Comparison of ENCODE assay signal across 13 cellular contexts in the genomic region with DNA sequence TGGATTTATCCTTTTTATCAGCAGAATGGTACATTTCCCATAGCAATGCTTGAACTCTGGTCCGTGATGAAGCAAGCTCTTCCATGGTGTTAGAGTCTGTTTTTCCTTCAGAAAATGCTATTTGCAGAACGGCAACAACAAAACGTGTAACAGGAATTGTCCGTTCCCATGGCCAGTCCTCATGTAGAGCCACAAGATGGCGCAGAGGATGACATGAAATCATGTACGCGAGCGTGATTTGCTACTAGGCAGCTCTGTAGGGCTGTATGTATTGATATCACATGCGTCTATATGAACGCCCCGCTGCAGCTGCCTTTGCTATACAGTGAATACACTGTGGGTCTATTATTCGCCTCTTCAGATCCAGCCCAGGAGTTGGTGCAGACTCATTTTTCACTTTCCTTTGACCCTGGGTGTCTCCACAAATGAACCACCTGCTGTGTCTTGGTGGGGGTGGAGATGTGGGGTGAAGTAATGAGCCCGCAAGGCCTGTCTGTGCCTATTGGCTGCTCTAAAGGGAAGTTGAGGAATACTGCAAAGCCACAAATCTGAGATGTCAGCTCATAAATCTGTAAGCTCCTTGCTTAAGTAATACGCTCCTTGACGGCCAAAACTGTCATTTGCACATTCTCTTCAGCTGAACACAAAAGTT.
DNase-seq lines count a peak whose midpoint lies in the region; ATAC-seq and TF ChIP-seq lines count a peak whose summit lies in the region.
"Had no signal": no experiment of that assay in that cellular context is flagged by ENCODE, and none has a peak within 500 bp of the region (broad histone marks: within the 10 kb centered on the region; RNA-seq: fewer than 3 reads in every experiment).

No MANE protein-coding gene starts in this region.

- no peaks in the 10 kb centered on the region for H3K9me3 ChIP-seq in Karpas-422 (ENCODE audit: low read length)
- no peaks in the 10 kb centered on the region for H3K9me3 ChIP-seq in Panc1 (ENCODE audit: control insufficient read depth, insufficient read depth, low read depth, low read length)

- H3K4me3 ChIP-seq in Karpas-422 (ENCODE audit: low read length) (no peak overlapping the region), Panc1 (ENCODE audit: low read depth in 2 of 2, low read length in 2 of 2) (no peak overlapping the region), fibroblast of villous mesenchyme (ENCODE audit: low read depth, low read length) (no peak overlapping the region)

- POLR2A ChIA-PET in Panc1 (lab: Charles Lee), result no interaction called here

- in situ Hi-C loops in Panc1 (cut with HindIII; ENCODE audit: low pct_unique_long_range_greater_than_20kb, low sequenced_read_pairs), result no loop called here

- no peak overlapping the region for H3K4me3 Mint-ChIP-seq in activated T-helper 1 cell treated with anti-CD3 and anti-CD28 coated beads, Interleukin-12 subunit alpha, Interleukin-12 subunit beta, Interleukin-2, Interleukin-4 antibody, amounts not matched to agents 30 ng/mL and 10 ng/mL and 1 ng/mL, durations not matched to agents 14 hours and 24 hours and 36 hours

- H3K9ac ChIP-seq in Karpas-422 (ENCODE audit: low read length), result no peak overlapping the region
- H3K9ac ChIP-seq: parathyroid adenoma had no signal

- H4K20me1 ChIP-seq in Karpas-422 (ENCODE audit: insufficient read depth, low read depth, low read length), result no peaks in the 10 kb centered on the region

- no peaks in the 10 kb centered on the region for H3K36me3 ChIP-seq in Karpas-422 (ENCODE audit: insufficient read depth, low read length)
- no peaks in the 10 kb centered on the region for H3K36me3 ChIP-seq in Panc1 (ENCODE audit: control insufficient read depth, insufficient read depth, low read length)

- no peaks in the 10 kb centered on the region for H3K79me2 ChIP-seq in Karpas-422 (ENCODE audit: low read length)
- H3K79me2 ChIP-seq: parathyroid adenoma had no signal

- peaks cover 6% of the 10 kb centered on the region for H3K27me3 Mint-ChIP-seq in activated T-helper 1 cell treated with anti-CD3 and anti-CD28 coated beads, Interleukin-12 subunit alpha, Interleukin-12 subunit beta, Interleukin-2, Interleukin-4 antibody, amounts not matched to agents 30 ng/mL and 10 ng/mL and 1 ng/mL, durations not matched to agents 14 hours and 24 hours and 36 hours (ENCODE audit: insufficient read depth)

- TF ChIP-seq CTCF in Panc1 (IDR thresholded peaks at IDR 0.05) (peak; percentile 77), fibroblast of villous mesenchyme (IDR thresholded peaks at IDR 0.05; ENCODE audit: insufficient read depth, low read depth, low read length) (peak; percentile 49)

- H3K4me1 ChIP-seq in Karpas-422 (ENCODE audit: low read length) (peaks cover 19% of the 10 kb centered on the region), Panc1 (ENCODE audit: control insufficient read depth, insufficient read depth, low read length) (no peaks in the 10 kb centered on the region)
- H3K4me1 ChIP-seq: parathyroid adenoma had no signal

- H3K27me3 ChIP-seq in Karpas-422 (ENCODE audit: low read length) (no peaks in the 10 kb centered on the region), Panc1 (ENCODE audit: control insufficient read depth, insufficient read depth, low read length) (peaks cover 9% of the 10 kb centered on the region)

- no TSS peak for BruUV-seq in Panc1 (replicated peaks; lab: Mats Ljungman, UMichigan)

- H3K36me3 Mint-ChIP-seq in activated T-helper 1 cell treated with anti-CD3 and anti-CD28 coated beads, Interleukin-12 subunit alpha, Interleukin-12 subunit beta, Interleukin-2, Interleukin-4 antibody, amounts not matched to agents 30 ng/mL and 10 ng/mL and 1 ng/mL, durations not matched to agents 14 hours and 24 hours and 36 hours (ENCODE audit: low read depth), result no peaks in the 10 kb centered on the region

- ATAC-seq in Panc1 (peak; percentile 83), HG03520 (IDR thresholded peaks at IDR 0.05; ENCODE audit: unreplicated experiment) (no peak)

- CTCF ChIA-PET in Panc1 (lab: Charles Lee), result interaction anchor here (0.6 kb wide), 1 partner anchor 256 kb away, joined by 7 read pairs; no protein-coding TSS in a partner anchor

- H3K4me2 ChIP-seq in Karpas-422 (ENCODE audit: low read depth, low read length, poor library complexity, severe bottlenecking), result no peak overlapping the region

- no peak overlapping the region for H2AFZ ChIP-seq in Karpas-422 (ENCODE audit: low read length)
- H2AFZ ChIP-seq: parathyroid adenoma had no signal

- DNase-seq in Daoy (ENCODE audit: low read depth), result peak; percentile 11
- peak; percentile 54 for DNase-seq in Karpas-422
- DNase-seq in Panc1 (ENCODE audit: low read depth, low spot score), result no peak
- DNase-seq in fibroblast of villous mesenchyme (ENCODE audit: low read depth), result peak; percentile 54
- DNase-seq in NCI-H1694 (lab: John Stamatoyannopoulos, UW), result no peak
- DNase-seq in activated T-helper 1 cell treated with anti-CD3 and anti-CD28 coated beads, Interleukin-12 subunit alpha, Interleukin-12 subunit beta, Interleukin-2, Interleukin-4 antibody, amounts not matched to agents 30 ng/mL and 10 ng/mL and 1 ng/mL, durations not matched to agents 14 hours and 24 hours and 36 hours (ENCODE audit: low spot score), result no peak
- no peak for DNase-seq in RKO (ENCODE audit: low spot score)
- DNase-seq: activated naive CD4-positive, alpha-beta T cell treated with anti-CD3 and anti-CD28 coated beads, Interleukin-2, amount 50 U/mL, for 16 hours; EL; NCI-H2029 treated with DMSO at 0.1 percent for 48 hours had no signal

- H3K27ac Mint-ChIP-seq in activated T-helper 1 cell treated with anti-CD3 and anti-CD28 coated beads, Interleukin-12 subunit alpha, Interleukin-12 subunit beta, Interleukin-2, Interleukin-4 antibody, amounts not matched to agents 30 ng/mL and 10 ng/mL and 1 ng/mL, durations not matched to agents 14 hours and 24 hours and 36 hours, result no peak overlapping the region

- no peak overlapping the region for H3K27ac ChIP-seq in Karpas-422 (ENCODE audit: low read length)
- H3K27ac ChIP-seq in Panc1 (ENCODE audit: low read length), result no peak overlapping the region
- H3K27ac ChIP-seq: epithelial cell of prostate, parathyroid adenoma had no signal

- H3K9me2 ChIP-seq in Karpas-422 (replicated peaks; ENCODE audit: insufficient read depth, low read length), result no peaks in the 10 kb centered on the region

- no peaks in the 10 kb centered on the region for H3K4me1 Mint-ChIP-seq in activated T-helper 1 cell treated with anti-CD3 and anti-CD28 coated beads, Interleukin-12 subunit alpha, Interleukin-12 subunit beta, Interleukin-2, Interleukin-4 antibody, amounts not matched to agents 30 ng/mL and 10 ng/mL and 1 ng/mL, durations not matched to agents 14 hours and 24 hours and 36 hours (ENCODE audit: low read depth)

- H3K9me3 Mint-ChIP-seq in activated T-helper 1 cell treated with anti-CD3 and anti-CD28 coated beads, Interleukin-12 subunit alpha, Interleukin-12 subunit beta, Interleukin-2, Interleukin-4 antibody, amounts not matched to agents 30 ng/mL and 10 ng/mL and 1 ng/mL, durations not matched to agents 14 hours and 24 hours and 36 hours, result no peaks in the 10 kb centered on the region

- intact Hi-C loops in Panc1 (cut with micrococcal nuclease; ENCODE audit: unreplicated experiment), result loop anchor here (2.0 to 10.0 kb wide), 2 partner anchors 98 to 486 kb away; no protein-coding TSS in a partner anchor
- intact Hi-C loops in activated T-helper 1 cell treated with anti-CD3 and anti-CD28 coated beads, Interleukin-12 subunit alpha, Interleukin-12 subunit beta, Interleukin-2, Interleukin-4 antibody, amounts not matched to agents 30 ng/mL and 10 ng/mL and 1 ng/mL, durations not matched to agents 14 hours and 24 hours and 36 hours (cut with micrococcal nuclease), result no loop called here

Comparison
In these comparisons a context has a peak if more than half of its experiments do, and no peak if none do; other contexts are left out.
1. DNase-seq: peak in Daoy (single experiment), Karpas-422 (single experiment) and fibroblast of villous mesenchyme (single experiment); none in Panc1 (single experiment), NCI-H1694 (single experiment), activated T-helper 1 cell treated with anti-CD3 and anti-CD28 coated beads, Interleukin-12 subunit alpha, Interleukin-12 subunit beta, Interleukin-2, Interleukin-4 antibody, amounts not matched to agents 30 ng/mL and 10 ng/mL and 1 ng/mL, durations not matched to agents 14 hours and 24 hours and 36 hours (single experiment) and RKO (single experiment).